In the genomic region with DNA sequence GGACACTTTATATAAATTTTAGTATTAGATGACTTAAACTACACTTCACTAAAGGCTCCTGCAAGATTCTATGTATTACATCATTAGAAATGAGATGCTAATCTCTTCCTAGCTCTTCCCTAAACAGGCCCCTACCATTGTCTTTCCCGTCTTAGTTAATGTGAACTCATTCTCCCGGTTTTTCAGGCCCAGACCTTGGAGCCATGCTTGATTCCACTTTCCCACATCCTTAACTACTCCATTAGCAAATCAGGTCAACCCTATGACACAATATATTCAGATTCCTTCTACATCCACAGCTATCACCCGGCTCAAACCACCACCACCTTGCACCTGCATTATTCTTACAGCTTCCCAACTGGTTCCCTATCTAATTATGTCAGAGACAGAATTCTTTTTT, we compare ENCODE assay signal across 19 cellular contexts.
"Had no signal": no experiment of that assay in that cellular context is flagged by ENCODE, and none has a peak within 500 bp of the region (broad histone marks: within the 10 kb centered on the region; RNA-seq: fewer than 3 reads in every experiment).

No MANE protein-coding gene starts in this region.

- H3K27me3 Mint-ChIP-seq: activated naive CD8-positive, alpha-beta T cell treated with anti-CD3 and anti-CD28 coated beads, Interleukin-2, amount 10 ng/mL, durations not matched to agents 7 days and 5 days; dendritic cell treated with granulocyte-macrophage colony-stimulating factor and Interleukin-4, amounts not matched to agents 40 ng/mL and 50 ng/mL, for 4 days; stimulated activated naive CD8-positive, alpha-beta T cell treated with anti-CD3 and anti-CD28 coated beads, Interleukin-15, Interleukin-2, amounts not matched to agents 100 ng/mL and 50 ng/mL, for 24 hours; type B pancreatic cell had no signal

- H3K36me3 ChIP-seq: breast epithelium, ovary, suprapubic skin had no signal

- H3K27me3 ChIP-seq: breast epithelium, esophagus muscularis mucosa, ovary, suprapubic skin had no signal

- DNase-seq: activated CD4-positive, alpha-beta T cell treated with anti-CD3 and anti-CD28 coated beads, Interleukin-2, amount 50 U/mL, for 1 hour; activated CD8-positive, alpha-beta memory T cell treated with anti-CD3 and anti-CD28 coated beads for 24 hours; activated naive CD4-positive, alpha-beta T cell; activated naive CD8-positive, alpha-beta T cell treated with anti-CD3 and anti-CD28 coated beads, Interleukin-2, amount 10 ng/mL, durations not matched to agents 7 days and 5 days; anterior cingulate cortex; cerebellar nuclear complex; hippocampal formation; left cardiac atrium; midbrain; ovary had no signal

- H3K9me3 Mint-ChIP-seq: activated naive CD8-positive, alpha-beta T cell treated with anti-CD3 and anti-CD28 coated beads, Interleukin-2, amount 10 ng/mL, durations not matched to agents 7 days and 5 days; dendritic cell treated with granulocyte-macrophage colony-stimulating factor and Interleukin-4, amounts not matched to agents 40 ng/mL and 50 ng/mL, for 4 days; stimulated activated naive CD8-positive, alpha-beta T cell treated with anti-CD3 and anti-CD28 coated beads, Interleukin-15, Interleukin-2, amounts not matched to agents 100 ng/mL and 50 ng/mL, for 24 hours; T-helper 2 cell treated with Interferon-gamma antibody and Interleukin-4, amounts not matched to agents 5 μg/mL and 100 μg/mL, for 36 hours; type B pancreatic cell had no signal

- H3K4me1 ChIP-seq: breast epithelium, esophagus muscularis mucosa, suprapubic skin had no signal

- ATAC-seq: left cardiac atrium, sciatic nerve had no signal

- H3K9me3 ChIP-seq: breast epithelium, esophagus muscularis mucosa, ovary, suprapubic skin had no signal

- H3K4me3 ChIP-seq: breast epithelium, esophagus muscularis mucosa, lung, ovary, suprapubic skin had no signal

- H3K27ac ChIP-seq: breast epithelium, esophagus muscularis mucosa, ovary, suprapubic skin had no signal

- H3K27ac Mint-ChIP-seq: activated naive CD8-positive, alpha-beta T cell treated with anti-CD3 and anti-CD28 coated beads, Interleukin-2, amount 10 ng/mL, durations not matched to agents 7 days and 5 days; dendritic cell treated with granulocyte-macrophage colony-stimulating factor and Interleukin-4, amounts not matched to agents 40 ng/mL and 50 ng/mL, for 4 days; stimulated activated naive CD8-positive, alpha-beta T cell treated with anti-CD3 and anti-CD28 coated beads, Interleukin-15, Interleukin-2, amounts not matched to agents 100 ng/mL and 50 ng/mL, for 24 hours; T-helper 2 cell treated with Interferon-gamma antibody and Interleukin-4, amounts not matched to agents 5 μg/mL and 100 μg/mL, for 36 hours; type B pancreatic cell had no signal

- H3K4me3 Mint-ChIP-seq: activated naive CD8-positive, alpha-beta T cell treated with anti-CD3 and anti-CD28 coated beads, Interleukin-2, amount 10 ng/mL, durations not matched to agents 7 days and 5 days; dendritic cell treated with granulocyte-macrophage colony-stimulating factor and Interleukin-4, amounts not matched to agents 40 ng/mL and 50 ng/mL, for 4 days; stimulated activated naive CD8-positive, alpha-beta T cell treated with anti-CD3 and anti-CD28 coated beads, Interleukin-15, Interleukin-2, amounts not matched to agents 100 ng/mL and 50 ng/mL, for 24 hours; T-helper 2 cell treated with Interferon-gamma antibody and Interleukin-4, amounts not matched to agents 5 μg/mL and 100 μg/mL, for 36 hours; type B pancreatic cell had no signal
